ENCODE assay signal across 21 cellular contexts in genomic region chr6:93523365-93523764, GRCh38.
"Had no signal": no experiment of that assay in that cellular context is flagged by ENCODE, and none has a peak within 500 bp of the region (broad histone marks: within the 10 kb centered on the region; RNA-seq: fewer than 3 reads in every experiment).

No MANE protein-coding gene starts in this region.

- H3K9ac ChIP-seq: KMS-11, SK-N-SH had no signal

- H3K27ac ChIP-seq: HL-60, KMS-11, RWPE1 had no signal

- ATAC-seq: K562, Panc1, PC-3, T-cell had no signal

- H3K9me3 ChIP-seq: SK-N-SH had no signal

- H3K27ac Mint-ChIP-seq: IgD-negative memory B cell; T-cell; T-helper 1 cell treated with Interleukin-12 subunit alpha and Interleukin-12 subunit beta and Interleukin-4 antibody, amounts not matched to agents 30 μg/mL and 1 μg/mL, for 36 hours had no signal

- H3K4me2 ChIP-seq: KMS-11, SK-N-SH had no signal

- H3K36me3 Mint-ChIP-seq: T-cell had no signal

- H3K4me1 Mint-ChIP-seq: IgD-negative memory B cell, T-cell had no signal

- H3K27me3 Mint-ChIP-seq: IgD-negative memory B cell, T-cell had no signal

- DNase-seq: Kasumi-1, MM.1S, NCI-H1048, NCI-H1436, NCI-H187, NCI-H2029, NCI-H2081 treated with DMSO at 0.1 percent for 48 hours, NCI-H2171, NCI-H524 treated with DMSO at 0.1 percent for 48 hours, PC-3, SHP77, SK-N-SH, SW 1271, T-cell had no signal

- H3K4me3 ChIP-seq: K562 had no signal

- H3K9me3 Mint-ChIP-seq: T-helper 1 cell treated with Interleukin-12 subunit alpha and Interleukin-12 subunit beta and Interleukin-4 antibody, amounts not matched to agents 30 μg/mL and 1 μg/mL, for 36 hours had no signal

- H3K4me3 Mint-ChIP-seq: IgD-negative memory B cell; T-cell; T-helper 1 cell treated with Interleukin-12 subunit alpha and Interleukin-12 subunit beta and Interleukin-4 antibody, amounts not matched to agents 30 μg/mL and 1 μg/mL, for 36 hours had no signal
